ENCODE assay signal across 21 cellular contexts in genomic region chr6:134238006-134238405, GRCh38.
"Had no signal": no experiment of that assay in that cellular context is flagged by ENCODE, and none has a peak within 500 bp of the region (broad histone marks: within the 10 kb centered on the region; RNA-seq: fewer than 3 reads in every experiment).

No MANE protein-coding gene starts in this region.

- H3K36me3 Mint-ChIP-seq: naive thymus-derived CD8-positive, alpha-beta T cell; T-cell had no signal

- H3K27ac ChIP-seq: foreskin keratinocyte, lower lobe of right lung, ovary, tibial artery had no signal

- H3K27me3 ChIP-seq: foreskin keratinocyte, ovary, tibial artery had no signal

- H3K27me3 Mint-ChIP-seq: naive thymus-derived CD8-positive, alpha-beta T cell; T-cell had no signal

- DNase-seq: activated CD4-positive, alpha-beta T cell treated with anti-CD3 and anti-CD28 coated beads, Interleukin-2, amount 50 U/mL, for 4 hours; activated T-cell treated with anti-CD3 and anti-CD28 coated beads for 4 hours; amniotic stem cell; central memory CD4-positive, alpha-beta T cell; foreskin keratinocyte; glutamatergic neuron; hypothalamus; islet precursor cell; left colon; lower lobe of right lung; naive thymus-derived CD8-positive, alpha-beta T cell; ovary; stimulated activated CD8-positive, alpha-beta memory T cell treated with anti-CD3 and anti-CD28 coated beads, Interleukin-4, amount 100 ng/mL, for 48 hours; stimulated activated naive CD4-positive, alpha-beta T cell; substantia nigra; T-cell; T-helper 9 cell; tibial artery had no signal

- H3K36me3 ChIP-seq: lower lobe of right lung, ovary, tibial artery had no signal

- H3K9me3 ChIP-seq: lower lobe of right lung, ovary, tibial artery had no signal

- FAIRE-seq: colon had no signal

- H3K27ac Mint-ChIP-seq: activated T-helper 1 cell treated with anti-CD3 and anti-CD28 coated beads, Interleukin-12 subunit alpha, Interleukin-12 subunit beta, Interleukin-2, Interleukin-4 antibody, amounts not matched to agents 30 ng/mL and 10 ng/mL and 1 ng/mL, durations not matched to agents 14 hours and 24 hours and 36 hours; T-cell had no signal

- H3K4me3 Mint-ChIP-seq: activated T-helper 1 cell treated with anti-CD3 and anti-CD28 coated beads, Interleukin-12 subunit alpha, Interleukin-12 subunit beta, Interleukin-2, Interleukin-4 antibody, amounts not matched to agents 30 ng/mL and 10 ng/mL and 1 ng/mL, durations not matched to agents 14 hours and 24 hours and 36 hours; naive thymus-derived CD8-positive, alpha-beta T cell; T-cell had no signal

- ATAC-seq: foreskin keratinocyte; left colon; lower lobe of right lung; naive thymus-derived CD8-positive, alpha-beta T cell; SK-N-SH treated with all-trans-retinoic acid at 6 μM for 48 hours; T-cell had no signal

- H3K4me3 ChIP-seq: lower lobe of right lung, ovary, tibial artery had no signal
